ENCODE assay signal across 1 cellular context in genomic region chr6:157323114-157323923, GRCh38.
TF ChIP-seq lines count a peak whose summit lies in the region.

Gene TMEM242, minus strand, starts transcription at chr6:157323519. Its CDS starts 20 bp downstream, at chr6:157323499.

TF ChIP-seq in HepG2, 621 proteins besides CTCF, POLR2A, EP300 and RAD21 (continued from another document and continues in another):
- TF ChIP-seq NFIB (CRISPR knock-in tag; IDR thresholded peaks at IDR 0.05; ENCODE audit: borderline replicate concordance), result 0 out of 2 replicates have a peak, but pooled peaks have one; percentile 81
- TF ChIP-seq ZNF747 (CRISPR knock-in tag; IDR thresholded peaks at IDR 0.05; ENCODE audit: borderline replicate concordance), result peak; percentile 97
- TF ChIP-seq HCFC1 (IDR thresholded peaks at IDR 0.05; ENCODE audit: low read depth, low read length), result peak; percentile 80
- TF ChIP-seq SRF (IDR thresholded peaks at IDR 0.05; ENCODE audit: low read depth, low read length), result peak; percentile 86
- TF ChIP-seq ZBTB46 (CRISPR knock-in tag; IDR thresholded peaks at IDR 0.05; ENCODE audit: borderline replicate concordance), result no peak
- TF ChIP-seq SIN3A (IDR thresholded peaks at IDR 0.05; ENCODE audit: borderline replicate concordance, low read depth, low read length), result peak; percentile 95; the same call in 1 of the 2 replicates
- TF ChIP-seq GPBP1L1 (CRISPR knock-in tag; IDR thresholded peaks at IDR 0.05), result no peak
- TF ChIP-seq RBM22 (optimal IDR thresholded peaks at IDR 0.05; ENCODE audit: low read length), result no peak
- TF ChIP-seq TIGD3 (CRISPR knock-in tag; IDR thresholded peaks at IDR 0.05; ENCODE audit: borderline replicate concordance), result peak; percentile 90; the same call in 1 of the 2 replicates
- TF ChIP-seq ZNF292 (CRISPR knock-in tag; IDR thresholded peaks at IDR 0.05; ENCODE audit: borderline replicate concordance, low read depth), result peak; percentile 82
- TF ChIP-seq NR2C2 (CRISPR knock-in tag; IDR thresholded peaks at IDR 0.05; ENCODE audit: borderline replicate concordance), result peak; percentile 91
- TF ChIP-seq CEBPB (IDR thresholded peaks at IDR 0.05; ENCODE audit: borderline replicate concordance, low read depth, low read length), result 0 out of 2 replicates have a peak, but pooled peaks have one; percentile 19
- peak; percentile 88 for TF ChIP-seq ZNF441 (CRISPR knock-in tag; IDR thresholded peaks at IDR 0.05; ENCODE audit: borderline replicate concordance)
- TF ChIP-seq ZHX1 (CRISPR knock-in tag; IDR thresholded peaks at IDR 0.05; ENCODE audit: low read depth), result peak; percentile 98
- TF ChIP-seq ZNF512B (CRISPR knock-in tag; IDR thresholded peaks at IDR 0.05; ENCODE audit: borderline replicate concordance), result peak; percentile 99
- TF ChIP-seq KMT2B (CRISPR knock-in tag; IDR thresholded peaks at IDR 0.05), result peak; percentile 99
- peak; percentile 99 for TF ChIP-seq ZNF598 (CRISPR knock-in tag; IDR thresholded peaks at IDR 0.05; ENCODE audit: borderline replicate concordance)
- TF ChIP-seq ZNF615 (CRISPR knock-in tag; IDR thresholded peaks at IDR 0.05; ENCODE audit: borderline replicate concordance), result peak; percentile 98
- peak; percentile 76; the same call in 1 of the 2 replicates for TF ChIP-seq ZNF329 (CRISPR knock-in tag; IDR thresholded peaks at IDR 0.05; ENCODE audit: low read depth)
- TF ChIP-seq ZBTB37 (CRISPR knock-in tag; IDR thresholded peaks at IDR 0.05), result peak; percentile 42
- no peak for TF ChIP-seq ZNF362 (CRISPR knock-in tag; IDR thresholded peaks at IDR 0.05; ENCODE audit: borderline replicate concordance)
- peak; percentile 88 for TF ChIP-seq ZNF7 (CRISPR knock-in tag; IDR thresholded peaks at IDR 0.05)
- TF ChIP-seq ZNF776 (CRISPR knock-in tag; IDR thresholded peaks at IDR 0.05), result peak; percentile 88
- peak; percentile 96 for TF ChIP-seq ZNF574 (CRISPR knock-in tag; IDR thresholded peaks at IDR 0.05)
- TF ChIP-seq NFYB (CRISPR knock-in tag; IDR thresholded peaks at IDR 0.05), result peak; percentile 42; the same call in 1 of the 2 replicates
- TF ChIP-seq HBP1 (CRISPR knock-in tag; IDR thresholded peaks at IDR 0.05; ENCODE audit: low read depth), result peak; percentile 98
- peak; percentile 98 for TF ChIP-seq STAT5B (CRISPR knock-in tag; IDR thresholded peaks at IDR 0.05)
- TF ChIP-seq ZNF530 (CRISPR knock-in tag; IDR thresholded peaks at IDR 0.05; ENCODE audit: low read depth), result no peak
- TF ChIP-seq MYC (CRISPR knock-in tag; IDR thresholded peaks at IDR 0.05; ENCODE audit: borderline replicate concordance), result peak; percentile 93
- TF ChIP-seq DMTF1 (CRISPR knock-in tag; IDR thresholded peaks at IDR 0.05), result no peak
- TF ChIP-seq SNAPC2 (CRISPR knock-in tag; IDR thresholded peaks at IDR 0.05), result peak; percentile 48; the same call in 1 of the 2 replicates
- peak; percentile 79 for TF ChIP-seq PATZ1 (CRISPR knock-in tag; IDR thresholded peaks at IDR 0.05)
- no peak for TF ChIP-seq HNRNPK (IDR thresholded peaks at IDR 0.05; ENCODE audit: low read depth, low read length, poor library complexity, severe bottlenecking)
